11 cellular contexts compared by ENCODE assay signal in genomic region chr9:22237497-22238363, GRCh38.
DNase-seq lines count a peak whose midpoint lies in the region; ATAC-seq and TF ChIP-seq lines count a peak whose summit lies in the region.
"Had no signal": no experiment of that assay in that cellular context is flagged by ENCODE, and none has a peak within 500 bp of the region (broad histone marks: within the 10 kb centered on the region; RNA-seq: fewer than 3 reads in every experiment).

No MANE protein-coding gene starts in this region.

- intact Hi-C loops in Calu3 (cut with micrococcal nuclease; ENCODE audit: unreplicated experiment) (loop anchor here (5.0 kb wide), 1 partner anchor 90 kb away; no protein-coding TSS in a partner anchor), gastrocnemius medialis (cut with DNase I; ENCODE audit: low total_unique reads) (no loop called here)

- peak overlapping the region; percentile 59 for H3K4me2 ChIP-seq in MM.1S (ENCODE audit: low read depth, low read length)

- no TSS peak for BruUV-seq in Calu3 (replicated peaks; lab: Mats Ljungman, UMichigan)

- H3K4me3 ChIP-seq in MM.1S (ENCODE audit: low read length) (peak overlapping the region; percentile 10; the same call in 1 of the 2 replicates), gastrocnemius medialis (no peak overlapping the region)
- H3K4me3 ChIP-seq: MG63, thoracic aorta had no signal

- H3K36me3 ChIP-seq in MM.1S (replicated peaks; ENCODE audit: insufficient read depth, low read length) (no peaks in the 10 kb centered on the region), gastrocnemius medialis (no peaks in the 10 kb centered on the region)
- H3K36me3 ChIP-seq: MG63, thoracic aorta had no signal

- ATAC-seq in gastrocnemius medialis (no peak), GM19324 (IDR thresholded peaks at IDR 0.05; ENCODE audit: low FRiP score, unreplicated experiment) (no peak)

- peak overlapping the region; percentile 59 for H3K4me3 Mint-ChIP-seq in Calu3 (ENCODE audit: low read depth, unreplicated experiment)

- H3F3A ChIP-seq in MM.1S (ENCODE audit: insufficient read depth, low read length), result peaks cover 42% of the 10 kb centered on the region

- no peaks in the 10 kb centered on the region for H3K27me3 Mint-ChIP-seq in Calu3 (ENCODE audit: unreplicated experiment)

- no peak for TF ChIP-seq POLR2A in gastrocnemius medialis (IDR thresholded peaks at IDR 0.05)

- DNase-seq in Calu3 (peak; percentile 34), MM.1S (peak; percentile 13), dedifferentiated amniotic fluid mesenchymal stem cell (ENCODE audit: extremely low spot score) (peak; percentile 72), non-pigmented ciliary epithelial cell (ENCODE audit: low read depth) (peak; percentile 94), gastrocnemius medialis (no peak), NOMO-1 (lab: John Stamatoyannopoulos, UW; ENCODE audit: unreplicated experiment in 2 of 2) (no peak)
- DNase-seq in stimulated activated CD4-positive, alpha-beta T cell treated with anti-CD3 and anti-CD28 coated beads, Interleukin-2, amount 100 ng/mL, for 24 hours, result no peak
- DNase-seq: activated CD8-positive, alpha-beta memory T cell treated with anti-CD3 and anti-CD28 coated beads for 24 hours; MG63 had no signal

- no peaks in the 10 kb centered on the region for H3K79me2 ChIP-seq in MM.1S (ENCODE audit: low read length)

- no peaks in the 10 kb centered on the region for H3K9me2 ChIP-seq in MM.1S (replicated peaks; ENCODE audit: insufficient read depth, low read length)

- in situ Hi-C loops in gastrocnemius medialis (cut with MboI; ENCODE audit: low sequenced_read_pairs in 4 of 4), result loop anchor here (10.0 to 25.0 kb wide), 2 partner anchors 225 to 423 kb away; partner anchors contain the start of gene CDKN2B (in 3 of the 4)

- CTCF ChIA-PET in Calu3 (lab: Charles Lee), result interaction anchor here (1.3 to 2.6 kb wide), 7 partner anchors 26 to 424 kb away, joined by 3 to 18 read pairs (median 7); partner anchors contain the start of gene CDKN2B

- H4K20me1 ChIP-seq in MM.1S (ENCODE audit: insufficient read depth, low read length), result no peaks in the 10 kb centered on the region

- no peaks in the 10 kb centered on the region for H3K9me3 Mint-ChIP-seq in Calu3 (ENCODE audit: low read depth, unreplicated experiment)

- H2AFZ ChIP-seq in MM.1S (ENCODE audit: low read length), result peak overlapping the region; percentile 69

- peaks cover 49% of the 10 kb centered on the region for H3K4me1 ChIP-seq in MM.1S (ENCODE audit: low read length)
- H3K4me1 ChIP-seq in gastrocnemius medialis, result peaks cover 0 to 4% of the 10 kb centered on the region in 2 donors

- no peak for TF ChIP-seq CTCF in Calu3 (IDR thresholded peaks at IDR 0.05; ENCODE audit: unreplicated experiment)
- TF ChIP-seq CTCF in MM.1S (IDR thresholded peaks at IDR 0.05; ENCODE audit: low read length), result no peak
- no peak for TF ChIP-seq CTCF in gastrocnemius medialis (IDR thresholded peaks at IDR 0.05 in 4 of 5, conservative IDR thresholded peaks at IDR 0.05 in 1 of 5)

- H3K9me3 ChIP-seq in MM.1S (replicated peaks; ENCODE audit: insufficient read depth, low read length) (no peaks in the 10 kb centered on the region), gastrocnemius medialis (no peaks in the 10 kb centered on the region)
- H3K9me3 ChIP-seq: MG63, thoracic aorta had no signal

- peaks cover 10% of the 10 kb centered on the region for H3K36me3 Mint-ChIP-seq in Calu3 (ENCODE audit: insufficient read depth, unreplicated experiment)

- H3K4me1 Mint-ChIP-seq in Calu3 (ENCODE audit: low read depth, unreplicated experiment), result peaks cover 72% of the 10 kb centered on the region

- H3K27me3 ChIP-seq in MM.1S (replicated peaks; ENCODE audit: insufficient read depth, low read length) (no peaks in the 10 kb centered on the region), gastrocnemius medialis (no peaks in the 10 kb centered on the region)
- H3K27me3 ChIP-seq: MG63 had no signal

- H3K9ac ChIP-seq in MM.1S (ENCODE audit: low read length), result peak overlapping the region; percentile 53; the same call in 1 of the 2 replicates

- H3K27ac ChIP-seq in MM.1S (ENCODE audit: low read length) (peak overlapping the region; percentile 96; the same call in 1 of the 2 replicates), gastrocnemius medialis (no peak overlapping the region)
- H3K27ac ChIP-seq: thoracic aorta had no signal

- peak overlapping the region; percentile 84 for H3K27ac Mint-ChIP-seq in Calu3 (ENCODE audit: unreplicated experiment)

Comparison
In these comparisons a context has a peak if more than half of its experiments do, and no peak if none do; other contexts are left out.
1. DNase-seq: peak in Calu3 (single experiment), MM.1S (single experiment), dedifferentiated amniotic fluid mesenchymal stem cell (single experiment) and non-pigmented ciliary epithelial cell (single experiment); none in gastrocnemius medialis (0 of 2), NOMO-1 (0 of 2) and stimulated activated CD4-positive, alpha-beta T cell treated with anti-CD3 and anti-CD28 coated beads, Interleukin-2, amount 100 ng/mL, for 24 hours (0 of 2).